ENCODE assay signal across 8 cellular contexts in genomic region chr5:170572453-170572852, GRCh38.
A peak's percentile ranks its signal among the peaks of the same experiment; 100 is the strongest.
DNase-seq lines count a peak whose midpoint lies in the region; ATAC-seq and TF ChIP-seq lines count a peak whose summit lies in the region.

No MANE protein-coding gene starts in this region.

- H3K4me1 ChIP-seq in adrenal gland (replicated peaks in 1 of 2): no peaks in the 10 kb centered on the region

- TF ChIP-seq POLR2A in adrenal gland (IDR thresholded peaks at IDR 0.05): no peak

- H3K27me3 ChIP-seq in adrenal gland: peaks cover 9% of the 10 kb centered on the region

- no peaks in the 10 kb centered on the region for H3K9me3 ChIP-seq in adrenal gland (replicated peaks in 1 of 3)

- H3K4me3 ChIP-seq in adrenal gland: no peak overlapping the region

- H3K36me3 ChIP-seq in adrenal gland (replicated peaks in 1 of 2): no peaks in the 10 kb centered on the region

- DNase-seq in activated CD8-positive, alpha-beta memory T cell treated with anti-CD3 and anti-CD28 coated beads for 48 hours (ENCODE audit: low read depth in 2 of 3, low spot score in 2 of 3): peak in 2 of 3 experiments; percentile 40 to 42
- peak; percentile 69 to 76 (median 74) for DNase-seq in stimulated activated CD4-positive, alpha-beta T cell treated with anti-CD3 and anti-CD28 coated beads, Interleukin-12 subunit alpha, Interleukin-12 subunit beta, amount 100 ng/mL, for 48 hours (ENCODE audit: low read depth in 2 of 3, low spot score in 1 of 3)
- no peak for DNase-seq in amniotic stem cell (lab: John Stamatoyannopoulos, UW)
- DNase-seq in activated gamma-delta T cell treated with Interleukin-2 at 50 U/mL for 16 hours: no peak
- DNase-seq in LoVo (ENCODE audit: low spot score): no peak
- DNase-seq in adrenal gland: no peak

- TF ChIP-seq CTCF in adrenal gland (IDR thresholded peaks at IDR 0.05): no peak

- 30 to 48% (median 33%) methylated on average over 7 of the region's 7 CpGs for WGBS in adrenal gland, 4 donors

- ATAC-seq in GM19397 (IDR thresholded peaks at IDR 0.05; ENCODE audit: unreplicated experiment) (peak; percentile 80), HG03045 (IDR thresholded peaks at IDR 0.05; ENCODE audit: unreplicated experiment) (peak; percentile 68)

- intact Hi-C loops in adrenal gland (cut with DNase I): no loop called here

- peak overlapping the region in 1 of 5 donors; percentile 47 for H3K27ac ChIP-seq in adrenal gland

Comparison
In these comparisons a context has a peak if more than half of its experiments do, and no peak if none do; other contexts are left out.
1. DNase-seq: peak in activated CD8-positive, alpha-beta memory T cell treated with anti-CD3 and anti-CD28 coated beads for 48 hours (2 of 3) and stimulated activated CD4-positive, alpha-beta T cell treated with anti-CD3 and anti-CD28 coated beads, Interleukin-12 subunit alpha, Interleukin-12 subunit beta, amount 100 ng/mL, for 48 hours (3 of 3); none in amniotic stem cell (single experiment), activated gamma-delta T cell treated with Interleukin-2 at 50 U/mL for 16 hours (single experiment), LoVo (single experiment) and adrenal gland (0 of 7).